8 cellular contexts compared by ENCODE assay signal in genomic region chr20:62796699-62797491, GRCh38. TPM values are rescaled to one million over a fixed set of nuclear protein-coding genes. Genes with fewer than 3 reads are reported as not detected.
DNase-seq lines count a peak whose midpoint lies in the region; ATAC-seq and TF ChIP-seq lines count a peak whose summit lies in the region.

No MANE protein-coding gene starts in this region.

- H3K4me1 ChIP-seq in cardiac muscle cell (ENCODE audit: low read depth), result peaks cover 3% of the 10 kb centered on the region

- no peak overlapping the region for H3K27ac ChIP-seq in cardiac muscle cell

- TF ChIP-seq CTCF in WI38 (IDR thresholded peaks at IDR 0.05; ENCODE audit: low read depth, low read length) (no peak), cardiac muscle cell (IDR thresholded peaks at IDR 0.05; ENCODE audit: low read depth, low read length) (no peak)

- intact Hi-C loops in sciatic nerve (cut with DNase I), result no loop called here

- peaks cover 23% of the 10 kb centered on the region for H3K36me3 ChIP-seq in cardiac muscle cell

- no peaks in the 10 kb centered on the region for H3K9me3 ChIP-seq in cardiac muscle cell (ENCODE audit: low read depth)

- H3K4me3 ChIP-seq in WI38 (ENCODE audit: low read depth, low read length) (peak overlapping the region; percentile 60), cardiac muscle cell (peak overlapping the region; percentile 91)

- peak; percentile 6 for ATAC-seq in GM19351 (IDR thresholded peaks at IDR 0.05; ENCODE audit: unreplicated experiment)
- ATAC-seq in sciatic nerve, result no peak
- ATAC-seq in HG03108 (IDR thresholded peaks at IDR 0.05; ENCODE audit: unreplicated experiment), result no peak

- H3K27me3 ChIP-seq in cardiac muscle cell, result no peaks in the 10 kb centered on the region

- no peak for DNase-seq in cardiac muscle cell (ENCODE audit: low read depth in 1 of 2, low spot score in 1 of 2)
- peak; percentile 74 for DNase-seq in sciatic nerve (ENCODE audit: low spot score)
- DNase-seq in NOMO-1 (lab: John Stamatoyannopoulos, UW; ENCODE audit: unreplicated experiment in 2 of 2), result no peak
- no peak for DNase-seq in NCI-H2196 treated with DMSO at 0.1 percent for 48 hours (lab: John Stamatoyannopoulos, UW; ENCODE audit: unreplicated experiment)
- DNase-seq in NCI-H146 (lab: John Stamatoyannopoulos, UW), result no peak

RNA-seq across cellular contexts. Expression of gene MRGBP, which starts 0.6 kb away (rescaled TPM):
- total RNA-seq in cardiac muscle cell (21.5 and 22.4 TPM in 2 replicates), sciatic nerve (10.4 TPM)
- polyA plus RNA-seq in cardiac muscle cell, result 22.8 and 25.9 TPM in 2 replicates

RNA-seq across cellular contexts. Expression of gene OGFR, which starts 7.7 kb away (rescaled TPM):
- total RNA-seq in cardiac muscle cell (64.4 and 83.1 TPM in 2 replicates), sciatic nerve (52.7 TPM)
- polyA plus RNA-seq in cardiac muscle cell, result 49.9 and 54.9 TPM in 2 replicates

RNA-seq across cellular contexts. Expression of gene COL9A3, which starts 20.0 kb away (rescaled TPM):
- total RNA-seq in cardiac muscle cell (7.9 and 10.3 TPM in 2 replicates), sciatic nerve (69.6 TPM)
- 6.4 and 12.3 TPM in 2 replicates for polyA plus RNA-seq in cardiac muscle cell
